ENCODE assay signal across 10 cellular contexts in the genomic region with DNA sequence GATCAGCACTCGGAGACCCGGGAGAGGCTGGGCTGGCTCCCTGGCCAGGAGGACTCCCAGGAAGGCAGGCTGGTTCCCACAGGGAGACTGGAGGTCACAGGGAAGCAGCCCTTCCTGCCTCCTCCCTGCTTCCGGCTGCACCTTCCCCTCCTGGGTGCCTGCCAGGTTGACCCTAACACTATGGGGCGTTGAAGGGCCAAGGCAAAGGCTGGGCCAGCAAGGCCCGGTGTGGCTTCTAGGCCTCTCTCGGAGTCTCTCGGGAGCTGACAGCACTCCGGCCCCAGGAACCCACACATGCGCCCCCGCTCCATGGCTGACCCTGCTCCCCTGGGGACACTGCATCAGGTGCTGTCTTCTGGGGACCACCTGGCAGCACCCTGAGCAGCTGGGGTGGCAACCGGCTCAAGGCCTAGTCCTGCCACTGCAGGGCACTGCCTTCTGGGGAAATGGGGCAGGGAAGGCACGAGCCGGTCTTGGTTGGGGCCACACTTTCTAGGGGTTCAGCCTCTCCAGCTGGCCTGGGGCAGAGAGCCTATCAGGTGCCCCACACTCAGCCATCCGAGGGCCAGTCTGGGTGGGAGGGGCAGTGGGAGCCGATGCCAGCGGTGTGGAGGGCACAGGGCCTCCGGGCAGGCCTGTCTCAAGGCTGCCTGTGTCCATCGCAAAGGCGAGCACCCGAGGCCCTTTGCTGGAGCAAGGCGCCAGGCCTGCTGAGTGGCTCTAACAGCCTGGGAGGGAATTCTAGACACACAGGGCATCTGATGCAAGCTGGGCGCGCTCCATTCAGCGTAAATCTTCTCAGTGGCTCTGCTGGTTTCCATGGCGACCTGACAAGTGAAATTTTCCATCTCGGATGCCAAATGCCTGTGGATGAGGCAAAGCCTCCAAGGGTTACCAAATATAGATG. TPM values are rescaled to one million over a fixed set of nuclear protein-coding genes. Genes with fewer than 3 reads are reported as not detected.
DNase-seq lines count a peak whose midpoint lies in the region; ATAC-seq and TF ChIP-seq lines count a peak whose summit lies in the region.
"Had no signal": no experiment of that assay in that cellular context is flagged by ENCODE, and none has a peak within 500 bp of the region (broad histone marks: within the 10 kb centered on the region; RNA-seq: fewer than 3 reads in every experiment).

No MANE protein-coding gene starts in this region.

- H3K4me1 ChIP-seq in breast epithelium: peaks cover 34 to 62% of the 10 kb centered on the region in 2 donors
- H3K4me1 ChIP-seq in esophagus (ENCODE audit: control insufficient read depth in 2 of 2, insufficient read depth in 2 of 2, low read length in 1 of 2): peaks cover 33 to 70% of the 10 kb centered on the region in 2 donors
- H3K4me1 ChIP-seq in vagina: peaks cover 100% of the 10 kb centered on the region

- TF ChIP-seq CTCF in breast epithelium (IDR thresholded peaks at IDR 0.05) (no peak), MCF 10A (IDR thresholded peaks at IDR 0.05; ENCODE audit: unreplicated experiment) (no peak), vagina (IDR thresholded peaks at IDR 0.05) (no peak)

- WGBS in esophagus, 2 donors: 78 to 79% methylated on average over 26 of the region's 26 CpGs

- H3K4me3 ChIP-seq in breast epithelium (no peak overlapping the region), esophagus (ENCODE audit: low read depth in 1 of 2, low read length in 2 of 2) (no peak overlapping the region), vagina (no peak overlapping the region)

- H3K27me3 ChIP-seq in breast epithelium (no peaks in the 10 kb centered on the region), esophagus (ENCODE audit: control insufficient read depth in 1 of 2, insufficient read depth in 2 of 2, low read length in 2 of 2) (no peaks in the 10 kb centered on the region), vagina (no peaks in the 10 kb centered on the region)

- no peaks in the 10 kb centered on the region for H3K9me3 ChIP-seq in breast epithelium
- no peaks in the 10 kb centered on the region for H3K9me3 ChIP-seq in esophagus (ENCODE audit: control insufficient read depth in 2 of 2, insufficient read depth in 1 of 2, low read depth in 1 of 2, low read length in 1 of 2)
- no peaks in the 10 kb centered on the region for H3K9me3 ChIP-seq in vagina

- no peaks in the 10 kb centered on the region for H3K27me3 Mint-ChIP-seq in MCF 10A (ENCODE audit: insufficient read depth, unreplicated experiment)

- intact Hi-C loops in breast epithelium (cut with DNase I; ENCODE audit: low total_unique reads): no loop called here
- intact Hi-C loops in MCF 10A (cut with micrococcal nuclease): no loop called here
- intact Hi-C loops in vagina (cut with DNase I): no loop called here

- POLR2A ChIA-PET in MCF 10A (lab: Yijun Ruan, JAX): interaction anchor here (0.6 kb wide), 1 partner anchor 191 kb away, joined by 3 read pairs; no protein-coding TSS in a partner anchor

- DNase-seq in breast epithelium (ENCODE audit: low spot score in 2 of 2) (no peak), MCF 10A (ENCODE audit: unreplicated experiment) (no peak), myocyte (ENCODE audit: low read depth) (peak; percentile 99), vagina (ENCODE audit: extremely low spot score in 2 of 2) (no peak), AML-193 (lab: John Stamatoyannopoulos, UW) (no peak)

- peaks cover 63% of the 10 kb centered on the region for H3K4me1 Mint-ChIP-seq in MCF 10A (ENCODE audit: insufficient read depth, unreplicated experiment)

- H3K27ac Mint-ChIP-seq in MCF 10A (ENCODE audit: low read depth, unreplicated experiment): no peak overlapping the region
- H3K27ac Mint-ChIP-seq: T-helper 2 cell treated with Interferon-gamma antibody and Interleukin-4, amounts not matched to agents 5 μg/mL and 100 μg/mL, for 36 hours had no signal

- no peak overlapping the region for H3K4me3 Mint-ChIP-seq in MCF 10A (ENCODE audit: unreplicated experiment)
- H3K4me3 Mint-ChIP-seq: T-helper 2 cell treated with Interferon-gamma antibody and Interleukin-4, amounts not matched to agents 5 μg/mL and 100 μg/mL, for 36 hours had no signal

- TF ChIP-seq POLR2A in breast epithelium (IDR thresholded peaks at IDR 0.05): no peak
- no peak for TF ChIP-seq POLR2A in vagina (IDR thresholded peaks at IDR 0.05)

- no peaks in the 10 kb centered on the region for H3K9me3 Mint-ChIP-seq in MCF 10A (ENCODE audit: unreplicated experiment)
- H3K9me3 Mint-ChIP-seq: T-helper 2 cell treated with Interferon-gamma antibody and Interleukin-4, amounts not matched to agents 5 μg/mL and 100 μg/mL, for 36 hours had no signal

- H3K27ac ChIP-seq in breast epithelium (peak overlapping the region; percentile 93 to 96), esophagus (ENCODE audit: low read depth in 2 of 2, low read length in 1 of 2) (peak overlapping the region; percentile 85 to 92), vagina (peak overlapping the region; percentile 98)
- H3K27ac ChIP-seq: C4-2B had no signal

- CTCF ChIA-PET in MCF 10A (lab: Yijun Ruan, JAX): interaction anchor here (1.2 to 5.7 kb wide), 4 partner anchors 11 to 79 kb away, joined by 3 to 69 read pairs (median 8); no protein-coding TSS in a partner anchor

- H3K36me3 Mint-ChIP-seq in MCF 10A (ENCODE audit: insufficient read depth, unreplicated experiment): peaks cover 8% of the 10 kb centered on the region

- ATAC-seq in HG03097 (IDR thresholded peaks at IDR 0.05; ENCODE audit: low FRiP score, unreplicated experiment) (no peak), GM21825 (IDR thresholded peaks at IDR 0.05; ENCODE audit: unreplicated experiment) (no peak)

- BruUV-seq in MCF 10A (replicated peaks; lab: Mats Ljungman, UMichigan): no TSS peak

- H3K36me3 ChIP-seq in breast epithelium (no peaks in the 10 kb centered on the region), esophagus (ENCODE audit: control insufficient read depth in 2 of 2, insufficient read depth in 2 of 2, low read length in 1 of 2) (peaks cover 0 to 1% of the 10 kb centered on the region in 2 donors), vagina (no peaks in the 10 kb centered on the region)

RNA-seq across cellular contexts. Expression of a gene that starts 5.6 kb away (rescaled TPM):
- total RNA-seq in breast epithelium (10 to 100 TPM in 2 of 3 donors, 1 to 10 TPM in 1; 9.4 to 28.8 (median 22.8) TPM), MCF 10A (2022) (75.8 and 78.7 TPM in 2 replicates), myocyte (170 and 234 TPM in 2 replicates), vagina (102 TPM)
- polyA plus RNA-seq in esophagus: 10 to 100 TPM; 27.4 to 62.9 TPM
- polyA plus RNA-seq in myocyte (2012): 626 TPM

RNA-seq across cellular contexts. Expression of a gene that starts 45.1 kb away (rescaled TPM):
- total RNA-seq in breast epithelium: 10 to 100 TPM in 1 of 3 donors, 1 to 10 TPM in 1, under 1 TPM in 1; 0.64 to 37.9 (median 7.5) TPM
- not detected in 2 replicates for total RNA-seq in MCF 10A (2022)
- polyA plus RNA-seq in esophagus: 10 to 100 TPM; 22.9 to 32.7 TPM
- total RNA-seq in myocyte: 20.0 and 67.8 TPM in 2 replicates
- 25.0 TPM for polyA plus RNA-seq in myocyte (2012)
- 6.1 TPM for total RNA-seq in vagina
